ENCODE assay signal across 24 cellular contexts in genomic region chr7:98027342-98028033, GRCh38. TPM values are rescaled to one million over a fixed set of nuclear protein-coding genes. Genes with fewer than 3 reads are reported as not detected.
DNase-seq lines count a peak whose midpoint lies in the region; ATAC-seq, FAIRE-seq and TF ChIP-seq lines count a peak whose summit lies in the region.
"Had no signal": no experiment of that assay in that cellular context is flagged by ENCODE, and none has a peak within 500 bp of the region (broad histone marks: within the 10 kb centered on the region; RNA-seq: fewer than 3 reads in every experiment).

No MANE protein-coding gene starts in this region.

- H4K20me1 ChIP-seq in PC-3 (ENCODE audit: low read length): no peaks in the 10 kb centered on the region
- no peaks in the 10 kb centered on the region for H4K20me1 ChIP-seq in K562 (replicated peaks; ENCODE audit: control insufficient read depth, insufficient read depth, low read length)

- H3K9me1 ChIP-seq in K562 (ENCODE audit: control insufficient read depth, insufficient read depth, low read length): no peaks in the 10 kb centered on the region

- TF ChIP-seq POLR2A in K562 (conservative IDR thresholded peaks at IDR 0.05): no peak
- TF ChIP-seq POLR2A in GM12892 (IDR thresholded peaks at IDR 0.05; ENCODE audit: low read depth, low read length): no peak

- TF ChIP-seq CTCF in A673 (conservative IDR thresholded peaks at IDR 0.05; ENCODE audit: low read depth, low read length) (no peak), PC-3 (conservative IDR thresholded peaks at IDR 0.05; ENCODE audit: low read depth, low read length) (peak; percentile 30; the same call in 1 of the 2 replicates), K562 (IDR thresholded peaks at IDR 0.05 in 2 of 3, conservative IDR thresholded peaks at IDR 0.05 in 1 of 3; ENCODE audit: insufficient read depth in 2 of 3, low read depth in 1 of 3, low read length in 3 of 3) (peak in 2 of 3 experiments; percentile 13 to 26; a peak in 1 of 6 replicates)

- CTCF ChIA-PET in A673 (lab: Charles Lee) (interaction anchor here (1.0 kb wide), 1 partner anchor 141 kb away, joined by 7 read pairs; no protein-coding TSS in a partner anchor), PC-3 (lab: Charles Lee) (no interaction called here), K562 (lab: Yijun Ruan, JAX; ENCODE audit: low intra/inter-chr PET ratio) (no interaction called here)

- BruUV-seq in A673 (replicated peaks; lab: Mats Ljungman, UMichigan) (no TSS peak), PC-3 (replicated peaks; lab: Mats Ljungman, UMichigan) (no TSS peak), K562 (replicated peaks; lab: Mats Ljungman, UMichigan) (no TSS peak)

- H3K9me3 Mint-ChIP-seq in activated T-cell treated with anti-CD3 and anti-CD28 coated beads, Interleukin-2, amount 50 U/mL, for 72 hours: peaks cover 0 to 2% of the 10 kb centered on the region in 2 donors
- H3K9me3 Mint-ChIP-seq: H9 had no signal

- no peak overlapping the region for H3K27ac Mint-ChIP-seq in activated T-cell treated with anti-CD3 and anti-CD28 coated beads, Interleukin-2, amount 50 U/mL, for 72 hours
- H3K27ac Mint-ChIP-seq: IgD-negative memory B cell had no signal

- TF ChIP-seq EP300 in K562 (IDR thresholded peaks at IDR 0.05; ENCODE audit: low read length): no peak

- POLR2A ChIA-PET in A673 (lab: Charles Lee; ENCODE audit: low non-redundant PET) (no interaction called here), PC-3 (lab: Charles Lee; ENCODE audit: unreplicated experiment) (no interaction called here), K562 (lab: Yijun Ruan, JAX) (interaction anchor here (0.7 to 1.0 kb wide), 2 partner anchors 21 to 54 kb away, joined by 3 read pairs; no protein-coding TSS in a partner anchor)

- no peaks in the 10 kb centered on the region for H3K27me3 Mint-ChIP-seq in activated T-cell treated with anti-CD3 and anti-CD28 coated beads, Interleukin-2, amount 50 U/mL, for 72 hours (ENCODE audit: low read depth)

- no peak for TF ChIP-seq RAD21 in K562 (CRISPR knock-in tag; conservative IDR thresholded peaks at IDR 0.05 in 1 of 2, IDR thresholded peaks at IDR 0.05 in 1 of 2)

- H3K79me2 ChIP-seq in PC-3 (ENCODE audit: low read length) (no peaks in the 10 kb centered on the region), K562 (ENCODE audit: control insufficient read depth, insufficient read depth, low read length) (no peaks in the 10 kb centered on the region)

- in situ Hi-C loops in K562 (cut with MboI): no loop called here

- DNase-seq in NCI-H2227 (lab: John Stamatoyannopoulos, UW; ENCODE audit: unreplicated experiment) (peak; percentile 21), NCI-H2227 treated with DMSO at 0.1 percent for 48 hours (lab: John Stamatoyannopoulos, UW) (no peak), A673 (ENCODE audit: low spot score) (peak; percentile 37), PC-3 (peak; percentile 8), K562 (ENCODE audit: extremely low read depth in 1 of 4, low spot score in 3 of 4) (peak in 1 of 4 experiments; percentile 38), left lobe of liver (ENCODE audit: low spot score) (no peak), GM12892 (ENCODE audit: insufficient read length) (no peak)
- DNase-seq in activated T-cell treated with anti-CD3 and anti-CD28 coated beads, Interleukin-2, amount 50 U/mL, for 72 hours: no peak
- DNase-seq: 8988T, EL, GF-D8, H9, Karpas-422, MG63, NCI-H1417 treated with DMSO at 0.1 percent for 48 hours, NCI-H187, NCI-H2107, NCI-H510A, SW 1271 had no signal

- FAIRE-seq in K562 (lab: Jason Lieb, UNC) (no peak), GM12892 (lab: Jason Lieb, UNC) (no peak)

- no peak overlapping the region for H3K9ac ChIP-seq in PC-3 (ENCODE audit: low read length)
- no peak overlapping the region for H3K9ac ChIP-seq in K562 (ENCODE audit: insufficient read depth in 1 of 2, low read depth in 2 of 2, low read length in 2 of 2)

- H3K9me3 ChIP-seq in A673 (ENCODE audit: low read depth, low read length, poor library complexity, severe bottlenecking): no peaks in the 10 kb centered on the region
- no peaks in the 10 kb centered on the region for H3K9me3 ChIP-seq in PC-3 (ENCODE audit: low read length)
- H3K9me3 ChIP-seq in K562 (replicated peaks; ENCODE audit: control insufficient read depth, insufficient read depth, low read depth, low read length): no peaks in the 10 kb centered on the region
- H3K9me3 ChIP-seq: MG63, SJSA1 had no signal

- H3K4me1 ChIP-seq in A673 (ENCODE audit: insufficient read depth, low read length, poor library complexity, severe bottlenecking) (no peaks in the 10 kb centered on the region), PC-3 (ENCODE audit: insufficient read depth, low read length) (no peaks in the 10 kb centered on the region), K562 (replicated peaks in 1 of 2; ENCODE audit: control insufficient read depth in 2 of 2, insufficient read depth in 2 of 2, low read length in 2 of 2) (no peaks in the 10 kb centered on the region)
- H3K4me1 ChIP-seq: SJSA1 had no signal

- no peaks in the 10 kb centered on the region for H3K4me1 Mint-ChIP-seq in activated T-cell treated with anti-CD3 and anti-CD28 coated beads, Interleukin-2, amount 50 U/mL, for 72 hours (ENCODE audit: low read depth)
- H3K4me1 Mint-ChIP-seq: H9, IgD-negative memory B cell had no signal

- H3K27ac ChIP-seq in A673 (ENCODE audit: low read depth, low read length, poor library complexity, severe bottlenecking): no peak overlapping the region
- no peak overlapping the region for H3K27ac ChIP-seq in PC-3 (ENCODE audit: low read length)
- H3K27ac ChIP-seq in K562 (ENCODE audit: extremely low read depth, low read depth, low read length): no peak overlapping the region
- H3K27ac ChIP-seq: C4-2B, SJSA1 had no signal

- no peaks in the 10 kb centered on the region for H3K27me3 ChIP-seq in A673 (replicated peaks; ENCODE audit: insufficient read depth, low read depth, low read length, poor library complexity)
- no peaks in the 10 kb centered on the region for H3K27me3 ChIP-seq in PC-3 (ENCODE audit: low read length)
- H3K27me3 ChIP-seq in K562 (ENCODE audit: control insufficient read depth in 2 of 2, insufficient read depth in 2 of 2, low read length in 2 of 2): peaks cover 25 to 62% of the 10 kb centered on the region in 2 experiments
- H3K27me3 ChIP-seq: MG63, SJSA1 had no signal

- H3K4me3 ChIP-seq in A673 (ENCODE audit: low read depth, low read length, poor library complexity, severe bottlenecking) (no peak overlapping the region), PC-3 (ENCODE audit: low read length) (no peak overlapping the region; the same call in 1 of the 2 replicates), K562 (no peak overlapping the region)
- H3K4me3 ChIP-seq: MG63, SJSA1 had no signal

- H3K36me3 ChIP-seq in A673 (ENCODE audit: insufficient read depth, low read length, poor library complexity, severe bottlenecking): no peaks in the 10 kb centered on the region
- no peaks in the 10 kb centered on the region for H3K36me3 ChIP-seq in PC-3 (ENCODE audit: low read depth, low read length)
- H3K36me3 ChIP-seq in K562 (ENCODE audit: control insufficient read depth, insufficient read depth, low read length): no peaks in the 10 kb centered on the region
- H3K36me3 ChIP-seq: MG63, SJSA1 had no signal

- peak overlapping the region; percentile 82 for H2AFZ ChIP-seq in PC-3 (ENCODE audit: low read length)
- no peak overlapping the region for H2AFZ ChIP-seq in K562 (ENCODE audit: low read depth, low read length)

- no peaks in the 10 kb centered on the region for H3K36me3 Mint-ChIP-seq in activated T-cell treated with anti-CD3 and anti-CD28 coated beads, Interleukin-2, amount 50 U/mL, for 72 hours (ENCODE audit: insufficient read depth in 2 of 2)
- H3K36me3 Mint-ChIP-seq: IgD-negative memory B cell had no signal

- H3K4me2 ChIP-seq in PC-3 (ENCODE audit: low read length) (peak overlapping the region; percentile 73), K562 (ENCODE audit: insufficient read depth, low read length) (no peak overlapping the region)

- no peak overlapping the region for H3K4me3 Mint-ChIP-seq in activated T-cell treated with anti-CD3 and anti-CD28 coated beads, Interleukin-2, amount 50 U/mL, for 72 hours
- H3K4me3 Mint-ChIP-seq: H9, IgD-negative memory B cell had no signal

- 29% methylated on average over 7 of the region's 9 CpGs for WGBS in K562 (ENCODE audit: insufficient coverage, low coverage, missing lambda C conversion rate)

- intact Hi-C loops in A673 (cut with micrococcal nuclease; ENCODE audit: unreplicated experiment) (no loop called here), PC-3 (cut with micrococcal nuclease) (no loop called here), K562 (cut with micrococcal nuclease) (no loop called here)

- ATAC-seq in PC-3: peak; percentile 59
- ATAC-seq in K562: peak; percentile 82
- no peak for ATAC-seq in activated T-cell treated with anti-CD3 and anti-CD28 coated beads, Interleukin-2, amount 50 U/mL, for 72 hours (replicated peaks in 1 of 2)
- no peak for ATAC-seq in left lobe of liver
- ATAC-seq: Right ventricle myocardium inferior had no signal

- H3K9me2 ChIP-seq in PC-3 (replicated peaks; ENCODE audit: low read length): no peaks in the 10 kb centered on the region

- no peaks in the 10 kb centered on the region for H3F3A ChIP-seq in PC-3 (ENCODE audit: low read length, unreplicated experiment)

TF ChIP-seq in K562, 482 proteins besides CTCF, POLR2A, EP300 and RAD21 (continues in another document):
- no peak for TF ChIP-seq DNMT1 (IDR thresholded peaks at IDR 0.05)
- TF ChIP-seq THRAP3 (IDR thresholded peaks at IDR 0.05; ENCODE audit: borderline replicate concordance): 0 out of 2 replicates have a peak, but pooled peaks have one; percentile 68
- no peak for TF ChIP-seq MAFF (IDR thresholded peaks at IDR 0.05; ENCODE audit: low read length)

RNA-seq across cellular contexts. Expression of gene OCM2, which starts 37.5 kb away (rescaled TPM):
- not detected in 2 replicates for total RNA-seq in A673 (2021)
- total RNA-seq in PC-3 (2014; rRNA removed): not detected in 2 replicates
- total RNA-seq in K562 (2011; cell fraction: chromatin; rRNA removed; ENCODE audit: low replicate concordance): not detected in 2 replicates
- not detected in 2 replicates for total RNA-seq in K562 (2011; cell fraction: nucleolus; rRNA removed)
- not detected in 2 replicates for total RNA-seq in K562 (2011; cell fraction: nucleoplasm; rRNA removed)
- not detected in 2 replicates for total RNA-seq in K562 (2014; rRNA removed)
- total RNA-seq in K562 (2014; rRNA removed; fragmentation: Illumina TruSeq; extraction: Trizol): not detected in 2 replicates
- total RNA-seq in K562 (2015; rRNA removed; fragmentation: Illumina TruSeq; extraction: Trizol): not detected in 2 replicates
- total RNA-seq in K562 (2021): not detected in 2 replicates
- polyA plus RNA-seq in K562 (2011; rRNA removed): not detected in 2 replicates
- not detected in 2 replicates for polyA plus RNA-seq in K562 (2011; cell fraction: cytosol; rRNA removed)
- polyA plus RNA-seq in K562 (2011; cell fraction: nucleus; rRNA removed): not detected in 2 replicates
- not detected in 2 replicates for polyA plus RNA-seq in K562 (2012)
- not detected in 2 replicates for polyA plus RNA-seq in K562 (2014; fragmentation: Illumina TruSeq; extraction: Trizol)
- not detected for polyA plus RNA-seq in K562 (2014; fragmentation: Nextera tagmentation; extraction: Ambion mirVana)
- polyA plus RNA-seq in K562 (2014; rRNA removed): not detected in 2 replicates
- not detected in 2 replicates for polyA minus RNA-seq in K562 (2011; rRNA and poly(A)+ RNA removed)
- polyA minus RNA-seq in K562 (2011; cell fraction: cytosol; rRNA and poly(A)+ RNA removed): not detected in 2 replicates
- polyA minus RNA-seq in K562 (2011; cell fraction: nucleus; rRNA and poly(A)+ RNA removed): not detected in 2 replicates
- total RNA-seq in activated T-cell treated with anti-CD3 and anti-CD28 coated beads, Interleukin-2, amount 50 U/mL, for 72 hours: not detected
- total RNA-seq in left lobe of liver: not detected
- not detected for polyA plus RNA-seq in GM12892 (2012; ENCODE audit: missing spikeins)
- total RNA-seq: H9, OCI-LY7, Right ventricle myocardium inferior, SJSA1 had no signal
- polyA plus RNA-seq: IgD-negative memory B cell had no signal

Comparison
In these comparisons a context has a peak if more than half of its experiments do, and no peak if none do; other contexts are left out.
1. DNase-seq: peak in NCI-H2227 (single experiment), A673 (single experiment) and PC-3 (single experiment); none in NCI-H2227 treated with DMSO at 0.1 percent for 48 hours (single experiment), activated T-cell treated with anti-CD3 and anti-CD28 coated beads, Interleukin-2, amount 50 U/mL, for 72 hours (0 of 2), left lobe of liver (single experiment) and GM12892 (single experiment).
2. ATAC-seq: peak in PC-3 (single experiment) and K562 (single experiment); none in activated T-cell treated with anti-CD3 and anti-CD28 coated beads, Interleukin-2, amount 50 U/mL, for 72 hours (0 of 2) and left lobe of liver (single experiment).